Comparison of ENCODE assay signal across 8 cellular contexts in the genomic region with DNA sequence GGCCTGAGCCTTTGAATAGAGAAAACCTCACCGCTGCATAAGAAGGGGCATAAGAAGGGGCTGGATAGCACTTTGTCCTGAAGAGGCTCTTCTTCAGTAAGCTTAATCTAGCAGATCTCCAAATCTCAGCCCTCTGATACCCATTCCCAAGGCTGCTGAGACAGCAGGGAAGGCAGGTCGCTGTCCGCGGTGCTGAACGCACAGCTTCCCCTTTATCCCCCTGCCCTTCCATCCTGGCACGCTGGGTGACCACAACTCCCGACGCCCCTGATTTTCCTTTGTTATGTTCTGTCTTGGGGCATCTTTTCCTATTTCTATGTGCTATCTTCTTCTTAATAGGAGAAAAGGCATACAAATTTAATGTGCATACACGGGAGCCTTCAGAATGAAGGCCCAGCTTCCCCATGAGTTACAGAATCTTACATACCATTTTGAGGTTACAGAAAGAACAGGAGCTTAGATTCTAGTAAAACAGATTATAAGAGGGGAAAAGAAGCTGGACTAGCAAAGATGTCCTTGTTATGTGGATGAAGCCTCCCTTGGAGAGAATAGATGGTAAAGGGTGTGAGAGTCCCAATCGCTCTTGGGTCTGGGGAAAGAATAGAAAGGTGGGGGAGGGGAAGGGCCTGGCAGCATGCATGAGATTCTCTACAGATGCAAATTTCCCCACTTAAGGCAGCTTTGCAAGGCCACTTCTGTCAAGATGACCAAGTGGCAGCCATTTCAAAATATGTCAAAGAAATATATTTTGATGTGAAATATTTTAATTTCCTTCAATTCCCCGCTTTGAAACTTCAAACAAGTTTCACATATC. TPM values are rescaled to one million over a fixed set of nuclear protein-coding genes. Genes with fewer than 3 reads are reported as not detected.
DNase-seq lines count a peak whose midpoint lies in the region; ATAC-seq, FAIRE-seq and TF ChIP-seq lines count a peak whose summit lies in the region.

No MANE protein-coding gene starts in this region.

- DNase-seq in MM.1S: peak; percentile 12
- DNase-seq in brain microvascular endothelial cell: peak; percentile 41
- DNase-seq in keratinocyte (ENCODE audit: low read depth, low spot score): peak; percentile 23
- no peak for DNase-seq in COR-L47 (lab: John Stamatoyannopoulos, UW)
- no peak for DNase-seq in GM10266 (ENCODE audit: extremely low spot score)

- dilution Hi-C loops in keratinocyte (cut with MboI; ENCODE audit: extremely low pct_ligation_motif_present, low sequenced_read_pairs): no loop called here

- no peaks in the 10 kb centered on the region for H3F3A ChIP-seq in MM.1S (ENCODE audit: insufficient read depth, low read length)

- H3K4me3 ChIP-seq in MM.1S (ENCODE audit: low read length) (no peak overlapping the region), brain microvascular endothelial cell (ENCODE audit: low read depth, low read length) (no peak overlapping the region), keratinocyte (ENCODE audit: control insufficient read depth in 2 of 3, extremely low read depth in 1 of 3, insufficient read depth in 2 of 3, low read depth in 1 of 3, low read length in 3 of 3) (no peak overlapping the region)

- FAIRE-seq in keratinocyte (lab: Jason Lieb, UNC): peak; percentile 17

- H3K27me3 ChIP-seq in MM.1S (replicated peaks; ENCODE audit: insufficient read depth, low read length): peaks cover 74% of the 10 kb centered on the region
- H3K27me3 ChIP-seq in brain microvascular endothelial cell (replicated peaks): no peaks in the 10 kb centered on the region
- H3K27me3 ChIP-seq in keratinocyte (ENCODE audit: control insufficient read depth, extremely low read depth, insufficient read depth, low read length): peaks cover 3% of the 10 kb centered on the region

- no peaks in the 10 kb centered on the region for H4K20me1 ChIP-seq in MM.1S (ENCODE audit: insufficient read depth, low read length)
- no peaks in the 10 kb centered on the region for H4K20me1 ChIP-seq in keratinocyte (ENCODE audit: control insufficient read depth, extremely low read depth, insufficient read depth, low read length)

- H3K9ac ChIP-seq in ES-I3 (ENCODE audit: low read depth, low read length) (peak overlapping the region; percentile 29; the same call in 1 of the 2 replicates), MM.1S (ENCODE audit: low read length) (no peak overlapping the region), keratinocyte (ENCODE audit: control insufficient read depth, extremely low read depth, insufficient read depth, low read length) (no peak overlapping the region)

- no peak overlapping the region for H2AFZ ChIP-seq in MM.1S (ENCODE audit: low read length)
- H2AFZ ChIP-seq in keratinocyte (ENCODE audit: control insufficient read depth, low read length): no peak overlapping the region

- TF ChIP-seq CTCF in MM.1S (IDR thresholded peaks at IDR 0.05; ENCODE audit: low read length): no peak
- TF ChIP-seq CTCF in brain microvascular endothelial cell (IDR thresholded peaks at IDR 0.05; ENCODE audit: low read depth, low read length, missing control alignments): peak; percentile 7
- TF ChIP-seq CTCF in keratinocyte (optimal IDR thresholded peaks at IDR 0.05 in 1 of 3, IDR thresholded peaks at IDR 0.05 in 1 of 3, conservative IDR thresholded peaks at IDR 0.05 in 1 of 3; ENCODE audit: extremely low read depth in 1 of 3, insufficient read depth in 2 of 3, low read length in 3 of 3): no peak
- no peak for TF ChIP-seq CTCF in GM10266 (IDR thresholded peaks at IDR 0.05; ENCODE audit: control insufficient read depth, insufficient read depth, low read depth, missing control alignments)

- no peaks in the 10 kb centered on the region for H3K79me2 ChIP-seq in MM.1S (ENCODE audit: low read length)
- no peaks in the 10 kb centered on the region for H3K79me2 ChIP-seq in keratinocyte (ENCODE audit: control insufficient read depth, insufficient read depth, low read length)

- in situ Hi-C loops in brain microvascular endothelial cell (cut with HindIII; ENCODE audit: low pct_ligation_motif_present, low sequenced_read_pairs): no loop called here

- H3K9me3 ChIP-seq in ES-I3 (ENCODE audit: control insufficient read depth, insufficient read depth, low read length) (0 out of 2 replicates have a peak, but pooled peaks cover 4% of the 10 kb centered on the region), MM.1S (replicated peaks; ENCODE audit: insufficient read depth, low read length) (no peaks in the 10 kb centered on the region), keratinocyte (ENCODE audit: control insufficient read depth, low read depth, low read length) (no peaks in the 10 kb centered on the region)

- no peaks in the 10 kb centered on the region for H3K9me2 ChIP-seq in MM.1S (replicated peaks; ENCODE audit: insufficient read depth, low read length)

- H3K9me1 ChIP-seq in keratinocyte (ENCODE audit: control insufficient read depth, extremely low read depth, insufficient read depth, low read length): no peaks in the 10 kb centered on the region

- H3K4me2 ChIP-seq in MM.1S (ENCODE audit: low read depth, low read length): no peak overlapping the region
- H3K4me2 ChIP-seq in keratinocyte (ENCODE audit: control insufficient read depth, extremely low read depth, insufficient read depth, low read depth, low read length): no peak overlapping the region

- ATAC-seq in GM21576 (IDR thresholded peaks at IDR 0.05; ENCODE audit: unreplicated experiment) (no peak), HG02885 (IDR thresholded peaks at IDR 0.05; ENCODE audit: poor library complexity, unreplicated experiment) (no peak)

- H3K27ac ChIP-seq in MM.1S (ENCODE audit: low read length) (no peak overlapping the region), brain microvascular endothelial cell (no peak overlapping the region), keratinocyte (ENCODE audit: control insufficient read depth, insufficient read depth, low read length) (no peak overlapping the region)

- H3K4me1 ChIP-seq in ES-I3 (ENCODE audit: insufficient read depth, low read length) (peaks cover 6% of the 10 kb centered on the region), MM.1S (ENCODE audit: low read length) (no peaks in the 10 kb centered on the region), keratinocyte (ENCODE audit: control insufficient read depth, extremely low read depth, insufficient read depth, low read length) (no peaks in the 10 kb centered on the region)

- no peaks in the 10 kb centered on the region for H3K36me3 ChIP-seq in ES-I3 (ENCODE audit: insufficient read depth, low read length)
- no peaks in the 10 kb centered on the region for H3K36me3 ChIP-seq in MM.1S (replicated peaks; ENCODE audit: insufficient read depth, low read length)
- H3K36me3 ChIP-seq in brain microvascular endothelial cell (replicated peaks): no peaks in the 10 kb centered on the region
- H3K36me3 ChIP-seq in keratinocyte (ENCODE audit: control insufficient read depth in 2 of 2, extremely low read depth in 1 of 2, insufficient read depth in 2 of 2, low read length in 2 of 2): no peaks in the 10 kb centered on the region

RNA-seq across cellular contexts. Expression of gene SULT4A1, which starts 5.7 kb away (rescaled TPM):
- polyA plus RNA-seq in keratinocyte: 0.26 to 1.0 TPM (median 0.33 TPM) in 3 replicates
- polyA plus RNA-seq in keratinocyte (2011; ENCODE audit: low read depth): not detected
- 0.44 and 0.50 TPM in 2 replicates for polyA plus RNA-seq in keratinocyte (2011; cell fraction: cytosol; rRNA removed)
- 4.4 and 5.6 TPM in 2 replicates for polyA plus RNA-seq in keratinocyte (2011; cell fraction: nucleus; rRNA removed)
- polyA plus RNA-seq in keratinocyte (2012; ENCODE audit: low replicate concordance): 0.06 TPM in 2 replicates
- polyA minus RNA-seq in keratinocyte: 0.13 to 0.56 TPM in 2 of 3 replicates, not detected in the other
- polyA minus RNA-seq in keratinocyte (2011; cell fraction: cytosol; rRNA and poly(A)+ RNA removed): not detected
- 1.1 and 1.5 TPM in 2 replicates for polyA minus RNA-seq in keratinocyte (2011; cell fraction: nucleus; rRNA and poly(A)+ RNA removed)

RNA-seq across cellular contexts. Expression of gene PNPLA5, which starts 23.8 kb away (rescaled TPM):
- not detected in 3 replicates for polyA plus RNA-seq in keratinocyte
- not detected for polyA plus RNA-seq in keratinocyte (2011; ENCODE audit: low read depth)
- polyA plus RNA-seq in keratinocyte (2011; cell fraction: cytosol; rRNA removed): not detected in 2 replicates
- 0.05 TPM in 1 of 2 replicates, not detected in the other for polyA plus RNA-seq in keratinocyte (2011; cell fraction: nucleus; rRNA removed)
- 0.07 TPM in 1 of 2 replicates, not detected in the other for polyA plus RNA-seq in keratinocyte (2012; ENCODE audit: low replicate concordance)
- polyA minus RNA-seq in keratinocyte: 0.10 TPM in 1 of 3 replicates, not detected in the others
- not detected for polyA minus RNA-seq in keratinocyte (2011; cell fraction: cytosol; rRNA and poly(A)+ RNA removed)
- polyA minus RNA-seq in keratinocyte (2011; cell fraction: nucleus; rRNA and poly(A)+ RNA removed): not detected in 2 replicates

RNA-seq across cellular contexts. Expression of gene PNPLA3, which starts 55.6 kb away (rescaled TPM):
- 12.0 to 18.5 TPM (median 15.2 TPM) in 3 replicates for polyA plus RNA-seq in keratinocyte
- polyA plus RNA-seq in keratinocyte (2011; ENCODE audit: low read depth): 5.0 TPM
- polyA plus RNA-seq in keratinocyte (2011; cell fraction: cytosol; rRNA removed): 7.6 and 10.3 TPM in 2 replicates
- polyA plus RNA-seq in keratinocyte (2011; cell fraction: nucleus; rRNA removed): 52.2 and 69.8 TPM in 2 replicates
- 8.5 and 9.4 TPM in 2 replicates for polyA plus RNA-seq in keratinocyte (2012; ENCODE audit: low replicate concordance)
- 17.5 to 38.8 TPM (median 18.0 TPM) in 3 replicates for polyA minus RNA-seq in keratinocyte
- 3.8 TPM for polyA minus RNA-seq in keratinocyte (2011; cell fraction: cytosol; rRNA and poly(A)+ RNA removed)
- 15.4 and 22.9 TPM in 2 replicates for polyA minus RNA-seq in keratinocyte (2011; cell fraction: nucleus; rRNA and poly(A)+ RNA removed)

RNA-seq across cellular contexts. Expression of gene EFCAB6, which starts 55.9 kb away (rescaled TPM):
- polyA plus RNA-seq in keratinocyte: 0.18 to 0.31 TPM (median 0.27 TPM) in 3 replicates
- 0.37 TPM for polyA plus RNA-seq in keratinocyte (2011; ENCODE audit: low read depth)
- polyA plus RNA-seq in keratinocyte (2011; cell fraction: cytosol; rRNA removed): 0.18 and 0.51 TPM in 2 replicates
- 0.49 and 0.55 TPM in 2 replicates for polyA plus RNA-seq in keratinocyte (2011; cell fraction: nucleus; rRNA removed)
- 0.20 and 0.25 TPM in 2 replicates for polyA plus RNA-seq in keratinocyte (2012; ENCODE audit: low replicate concordance)
- 0.16 to 0.66 TPM in 2 of 3 replicates, not detected in the other for polyA minus RNA-seq in keratinocyte
- not detected for polyA minus RNA-seq in keratinocyte (2011; cell fraction: cytosol; rRNA and poly(A)+ RNA removed)
- polyA minus RNA-seq in keratinocyte (2011; cell fraction: nucleus; rRNA and poly(A)+ RNA removed): 0.78 and 2.0 TPM in 2 replicates

Comparison
In these comparisons a context has a peak if more than half of its experiments do, and no peak if none do; other contexts are left out.
1. DNase-seq: peak in MM.1S (single experiment), brain microvascular endothelial cell (single experiment) and keratinocyte (single experiment); none in COR-L47 (single experiment) and GM10266 (single experiment).